ENCODE assay signal across 8 cellular contexts in genomic region chr10:27558612-27559020, GRCh38.
A peak's percentile ranks its signal among the peaks of the same experiment; 100 is the strongest.
DNase-seq lines count a peak whose midpoint lies in the region; ATAC-seq lines count a peak whose summit lies in the region.

No MANE protein-coding gene starts in this region.

- peak; percentile 59 for DNase-seq in DMS 273 (lab: John Stamatoyannopoulos, UW; ENCODE audit: unreplicated experiment)
- DNase-seq in DMS 273 treated with DMSO at 0.1 percent for 48 hours (lab: John Stamatoyannopoulos, UW) = no peak
- peak; percentile 29 for DNase-seq in HuH-7.5 (ENCODE audit: low spot score)
- peak; percentile 7 for DNase-seq in T-helper 9 cell
- peak; percentile 64 for DNase-seq in epidermal melanocyte (ENCODE audit: insufficient read length, low spot score)
- DNase-seq in middle frontal gyrus (ENCODE audit: extremely low spot score, low spot score) = peak; percentile 24

- ATAC-seq in GM18868 (IDR thresholded peaks at IDR 0.05; ENCODE audit: unreplicated experiment) (peak; percentile 75), GM21367 (IDR thresholded peaks at IDR 0.05; ENCODE audit: unreplicated experiment) (no peak)
